Comparison of ENCODE assay signal across 19 cellular contexts in genomic region chr14:93024493-93024892, GRCh38.
A peak's percentile ranks its signal among the peaks of the same experiment; 100 is the strongest.
DNase-seq lines count a peak whose midpoint lies in the region; ATAC-seq and TF ChIP-seq lines count a peak whose summit lies in the region.
"Had no signal": no experiment of that assay in that cellular context is flagged by ENCODE, and none has a peak within 500 bp of the region (broad histone marks: within the 10 kb centered on the region; RNA-seq: fewer than 3 reads in every experiment).

No MANE protein-coding gene starts in this region.

- H3K79me2 ChIP-seq in GM23338 (replicated peaks; ENCODE audit: insufficient read depth), result peaks cover 84% of the 10 kb centered on the region

- H3K9me3 ChIP-seq in WERI-Rb-1 (ENCODE audit: severe bottlenecking), result no peaks in the 10 kb centered on the region
- no peaks in the 10 kb centered on the region for H3K9me3 ChIP-seq in breast epithelium
- H3K9me3 ChIP-seq: SJSA1 had no signal

- H2AFZ ChIP-seq in GM23338, result no peak overlapping the region
- H2AFZ ChIP-seq: GM23248 had no signal

- TF ChIP-seq POLR2A in breast epithelium (IDR thresholded peaks at IDR 0.05), result no peak

- no peaks in the 10 kb centered on the region for H3F3A ChIP-seq in GM23338 (replicated peaks; ENCODE audit: low read depth)

- H3K36me3 ChIP-seq in GM23338 (ENCODE audit: insufficient read depth) (no peaks in the 10 kb centered on the region), WERI-Rb-1 (no peaks in the 10 kb centered on the region), breast epithelium (no peaks in the 10 kb centered on the region)

- H3K27me3 ChIP-seq in GM23338 (ENCODE audit: insufficient read depth) (no peaks in the 10 kb centered on the region), WERI-Rb-1 (ENCODE audit: insufficient read depth, low read depth, severe bottlenecking) (no peaks in the 10 kb centered on the region), dorsolateral prefrontal cortex (no peaks in the 10 kb centered on the region), breast epithelium (no peaks in the 10 kb centered on the region)
- H3K27me3 ChIP-seq: SJSA1 had no signal

- H3K4me1 Mint-ChIP-seq in GM23338, result peaks cover 62% of the 10 kb centered on the region
- peaks cover 85% of the 10 kb centered on the region for H3K4me1 Mint-ChIP-seq in stimulated activated memory B cell treated with anti-CD40 and anti-IgM and Interleukin-4, amounts not matched to agents 10 μg/mL and 1 μg/mL and 100 μg/mL, for 72 hours

- peaks cover 9% of the 10 kb centered on the region for H3K36me3 Mint-ChIP-seq in GM23338 (ENCODE audit: low read depth)
- peaks cover 44% of the 10 kb centered on the region for H3K36me3 Mint-ChIP-seq in stimulated activated memory B cell treated with anti-CD40 and anti-IgM and Interleukin-4, amounts not matched to agents 10 μg/mL and 1 μg/mL and 100 μg/mL, for 72 hours

- H3K4me3 ChIP-seq in GM23338 (no peak overlapping the region), WERI-Rb-1 (ENCODE audit: low read depth, low read length) (peak overlapping the region; percentile 22; the same call in 1 of the 2 replicates), dorsolateral prefrontal cortex (no peak overlapping the region), breast epithelium (no peak overlapping the region)
- H3K4me3 ChIP-seq: GM23248, SJSA1 had no signal

- intact Hi-C loops in dorsolateral prefrontal cortex (cut with DNase I) (no loop called here), breast epithelium (cut with DNase I; ENCODE audit: low total_unique reads) (no loop called here)

- peaks cover 18% of the 10 kb centered on the region; the same call in 1 of the 2 replicates for H4K20me1 ChIP-seq in GM23338 (replicated peaks; ENCODE audit: insufficient read depth)

- H3K4me1 ChIP-seq in GM23338 (ENCODE audit: insufficient read depth) (peaks cover 18% of the 10 kb centered on the region), breast epithelium (no peaks in the 10 kb centered on the region)

- DNase-seq in GM23338 (ENCODE audit: low spot score), result no peak
- peak; percentile 73 for DNase-seq in WERI-Rb-1
- no peak for DNase-seq in dorsolateral prefrontal cortex
- no peak for DNase-seq in NCI-H1048 (lab: John Stamatoyannopoulos, UW)
- DNase-seq in breast epithelium (ENCODE audit: low spot score in 2 of 2), result no peak
- no peak for DNase-seq in omental fat pad (ENCODE audit: low spot score)
- no peak for DNase-seq in stimulated activated CD4-positive, alpha-beta T cell treated with anti-CD3 and anti-CD28 coated beads, Interleukin-2, amount 100 ng/mL, for 24 hours
- DNase-seq: ACHN; AML-193; CD4-positive, alpha-beta T cell; DMS79; GM23248; MV-4-11; NCI-H1417 treated with DMSO at 0.1 percent for 48 hours; NCI-H1930; NCI-H69; RPMI8226 had no signal

- H3K27me3 Mint-ChIP-seq in GM23338 (ENCODE audit: insufficient read depth, low read depth, poor library complexity), result peaks cover 18% of the 10 kb centered on the region
- no peaks in the 10 kb centered on the region for H3K27me3 Mint-ChIP-seq in stimulated activated memory B cell treated with anti-CD40 and anti-IgM and Interleukin-4, amounts not matched to agents 10 μg/mL and 1 μg/mL and 100 μg/mL, for 72 hours
- H3K27me3 Mint-ChIP-seq: CD4-positive, alpha-beta T cell had no signal

- TF ChIP-seq CTCF in GM23338 (conservative IDR thresholded peaks at IDR 0.05; ENCODE audit: low read depth in 2 of 2) (no peak), WERI-Rb-1 (IDR thresholded peaks at IDR 0.05; ENCODE audit: low read depth, low read length) (no peak), dorsolateral prefrontal cortex (IDR thresholded peaks at IDR 0.05 in 54 of 56, conservative IDR thresholded peaks at IDR 0.05 in 2 of 56; ENCODE audit: low read depth in 1 of 56, partially characterized antibody in 56 of 56) (no peak), breast epithelium (IDR thresholded peaks at IDR 0.05) (no peak), omental fat pad (IDR thresholded peaks at IDR 0.05) (no peak)

- ATAC-seq in GM23338 (no peak), omental fat pad (ENCODE audit: low FRiP score) (no peak)
- no peak for ATAC-seq in stimulated activated memory B cell treated with anti-CD40 and anti-IgM and Interleukin-4, amounts not matched to agents 10 μg/mL and 1 μg/mL and 100 μg/mL, for 72 hours

- H3K4me3 Mint-ChIP-seq in GM23338, result no peak overlapping the region
- no peak overlapping the region for H3K4me3 Mint-ChIP-seq in stimulated activated memory B cell treated with anti-CD40 and anti-IgM and Interleukin-4, amounts not matched to agents 10 μg/mL and 1 μg/mL and 100 μg/mL, for 72 hours
- H3K4me3 Mint-ChIP-seq: CD4-positive, alpha-beta T cell had no signal

- no peak overlapping the region for H3K4me2 ChIP-seq in GM23338

- H3K9me2 ChIP-seq in GM23338 (ENCODE audit: insufficient read depth), result no peaks in the 10 kb centered on the region

- peak overlapping the region; percentile 72; the same call in 1 of the 2 replicates for H3K27ac ChIP-seq in GM23338 (ENCODE audit: low read depth)
- H3K27ac ChIP-seq in WERI-Rb-1, result peak overlapping the region; percentile 86
- H3K27ac ChIP-seq in dorsolateral prefrontal cortex, result peak overlapping the region in 35 of 59 donors; percentile 2 to 98 (median 52)
- H3K27ac ChIP-seq in breast epithelium, result no peak overlapping the region
- H3K27ac ChIP-seq: GM23248, SJSA1 had no signal

- no peaks in the 10 kb centered on the region for H3K9me3 Mint-ChIP-seq in GM23338
- H3K9me3 Mint-ChIP-seq in stimulated activated memory B cell treated with anti-CD40 and anti-IgM and Interleukin-4, amounts not matched to agents 10 μg/mL and 1 μg/mL and 100 μg/mL, for 72 hours, result no peaks in the 10 kb centered on the region
- H3K9me3 Mint-ChIP-seq: CD4-positive, alpha-beta T cell had no signal

- H3K27ac Mint-ChIP-seq in GM23338, result peak overlapping the region; percentile 76
- H3K27ac Mint-ChIP-seq in stimulated activated memory B cell treated with anti-CD40 and anti-IgM and Interleukin-4, amounts not matched to agents 10 μg/mL and 1 μg/mL and 100 μg/mL, for 72 hours, result peak overlapping the region; percentile 68

TF ChIP-seq in GM23338, 12 proteins besides CTCF, POLR2A, EP300 and RAD21 (continues in another document):
- TF ChIP-seq NANOG (IDR thresholded peaks at IDR 0.05; ENCODE audit: borderline replicate concordance) (no peak), ETS1 (IDR thresholded peaks at IDR 0.05) (no peak), REST (IDR thresholded peaks at IDR 0.05; ENCODE audit: unreplicated experiment) (no peak), EZH2 (IDR thresholded peaks at IDR 0.05; ENCODE audit: low read depth, unreplicated experiment) (no peak)

Comparison
In these comparisons a context has a peak if more than half of its experiments do, and no peak if none do; other contexts are left out.
1. H3K27ac ChIP-seq: peak in GM23338 (single experiment), WERI-Rb-1 (single experiment) and dorsolateral prefrontal cortex (35 of 59); none in breast epithelium (0 of 2).